In the genomic region with DNA sequence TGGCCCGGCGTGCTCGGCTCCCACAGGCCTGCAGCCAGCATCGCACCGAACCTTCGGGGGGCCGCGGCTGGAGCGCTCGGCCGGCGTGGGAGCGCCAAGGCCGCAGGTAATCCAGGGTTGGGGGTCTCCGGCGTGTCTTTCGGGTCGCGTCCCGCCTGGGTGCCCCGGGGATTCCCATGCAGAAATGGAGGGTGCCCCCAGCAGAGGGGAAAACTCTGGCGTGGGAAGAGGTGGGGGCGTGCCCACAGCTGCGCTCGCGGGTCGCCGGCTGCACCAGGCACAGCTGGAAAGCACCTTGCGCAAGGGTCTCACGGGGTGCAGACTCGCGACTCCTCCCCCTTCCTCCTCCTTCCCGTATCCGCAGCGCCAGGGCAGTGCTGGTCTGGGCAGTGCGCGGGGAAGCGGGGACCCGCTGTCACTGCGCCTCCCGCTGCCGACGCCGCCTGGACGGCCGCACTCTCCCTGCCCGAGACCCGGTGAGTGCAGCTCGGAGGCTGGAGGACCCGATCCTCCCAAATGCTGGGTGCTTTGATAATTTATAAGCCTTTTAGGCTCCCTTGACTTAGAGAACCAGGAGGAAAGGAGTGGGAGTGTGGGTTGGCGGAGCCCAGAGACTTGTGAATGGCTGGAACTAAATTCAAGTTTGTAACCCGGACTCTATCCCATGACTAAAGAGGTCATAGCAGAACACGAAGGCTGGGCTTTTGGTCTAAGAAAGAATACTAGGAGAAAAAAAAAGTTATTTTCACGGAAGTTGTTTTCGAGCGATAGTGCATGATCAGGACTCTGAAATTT, we compare ENCODE assay signal across 8 cellular contexts. TPM values are rescaled to one million over a fixed set of nuclear protein-coding genes. Genes with fewer than 3 reads are reported as not detected.
DNase-seq lines count a peak whose midpoint lies in the region; ATAC-seq and TF ChIP-seq lines count a peak whose summit lies in the region.

No MANE protein-coding gene starts in this region.

- no peaks in the 10 kb centered on the region for H3K9me2 ChIP-seq in SK-N-SH

- TF ChIP-seq RAD21 in SK-N-SH (IDR thresholded peaks at IDR 0.05; ENCODE audit: low read length), result no peak

- no peak overlapping the region for H4K12ac ChIP-seq in trophoblast cell (ENCODE audit: low read depth, low read length)

- 7% methylated on average over 27 of the region's 56 CpGs for WGBS in SK-N-SH (ENCODE audit: low lambda C conversion rate)
- WGBS in trophoblast cell (ENCODE audit: extremely low coverage, insufficient coverage, insufficient read length), result no CpG with 5 or more reads among the region's 56 CpGs

- no peaks in the 10 kb centered on the region for H4K20me1 ChIP-seq in SK-N-SH (ENCODE audit: insufficient read depth)

- peak overlapping the region; percentile 26 for H3K4ac ChIP-seq in trophoblast cell (ENCODE audit: low read depth, low read length)

- H3K4me1 ChIP-seq in SK-N-SH (ENCODE audit: control insufficient read depth in 1 of 2, insufficient read depth in 2 of 2, low read depth in 1 of 2, low read length in 1 of 2), result peaks cover 22 to 26% of the 10 kb centered on the region in 2 experiments; a peak in 3 of 4 replicates
- peaks cover 33% of the 10 kb centered on the region for H3K4me1 ChIP-seq in cardiac muscle cell (ENCODE audit: low read depth)
- peaks cover 12 to 16% of the 10 kb centered on the region in 2 experiments for H3K4me1 ChIP-seq in trophoblast cell (ENCODE audit: control insufficient read depth in 1 of 2, insufficient read depth in 2 of 2, low read length in 2 of 2)

- peak overlapping the region; percentile 84 for H2AFZ ChIP-seq in SK-N-SH (ENCODE audit: low read depth)
- peak overlapping the region; percentile 66 for H2AFZ ChIP-seq in trophoblast cell (ENCODE audit: insufficient read depth, low read length, poor library complexity)

- H3K9me3 ChIP-seq in SK-N-SH (no peaks in the 10 kb centered on the region), cardiac muscle cell (ENCODE audit: low read depth) (no peaks in the 10 kb centered on the region), trophoblast cell (ENCODE audit: insufficient read depth, low read depth, low read length) (no peaks in the 10 kb centered on the region)

- H3K14ac ChIP-seq in trophoblast cell (ENCODE audit: low read length), result peak overlapping the region; percentile 65

- no peaks in the 10 kb centered on the region for H3K27me3 ChIP-seq in SK-N-SH (ENCODE audit: insufficient read depth)
- H3K27me3 ChIP-seq in cardiac muscle cell, result no peaks in the 10 kb centered on the region
- no peaks in the 10 kb centered on the region for H3K27me3 ChIP-seq in trophoblast cell (ENCODE audit: insufficient read depth, low read length)

- no peak for TF ChIP-seq CTCF in C4-2B (conservative IDR thresholded peaks at IDR 0.05)
- no peak for TF ChIP-seq CTCF in SK-N-SH (IDR thresholded peaks at IDR 0.05)
- no peak for TF ChIP-seq CTCF in cardiac muscle cell (IDR thresholded peaks at IDR 0.05; ENCODE audit: low read depth, low read length)

- peak overlapping the region; percentile 88 for H2BK5ac ChIP-seq in trophoblast cell (ENCODE audit: low read depth, low read length, poor library complexity)

- H2AK5ac ChIP-seq in trophoblast cell (ENCODE audit: low read length), result peak overlapping the region; percentile 47

- H3F3A ChIP-seq in SK-N-SH (replicated peaks; ENCODE audit: insufficient read depth), result peaks cover 23% of the 10 kb centered on the region

- POLR2A ChIA-PET in SK-N-SH (lab: Yijun Ruan, JAX), result interaction anchor here (0.6 to 1.0 kb wide), 3 partner anchors 9 to 92 kb away, joined by 3 to 4 read pairs (median 3); no protein-coding TSS in a partner anchor

- H3K4me3 ChIP-seq in SK-N-SH (ENCODE audit: low read depth in 2 of 2, low read length in 1 of 2) (peak overlapping the region; percentile 84 to 94), cardiac muscle cell (peak overlapping the region; percentile 59), trophoblast cell (ENCODE audit: low read depth, low read length) (peak overlapping the region; percentile 89)

- peak overlapping the region; percentile 92 for H3K4me2 ChIP-seq in SK-N-SH
- H3K4me2 ChIP-seq in trophoblast cell (ENCODE audit: low read length), result peak overlapping the region; percentile 86

- DNase-seq in SK-N-SH (peak; percentile 81), cardiac muscle cell (ENCODE audit: low read depth in 1 of 2, low spot score in 1 of 2) (peak; percentile 79 to 94), trophoblast cell (peak; percentile 86 to 87), NCI-H446 (lab: John Stamatoyannopoulos, UW) (no peak)
- DNase-seq in activated naive CD8-positive, alpha-beta T cell treated with anti-CD3 and anti-CD28 coated beads, Interleukin-2, amount 50 U/mL, for 16 hours (ENCODE audit: low read depth, low spot score), result peak; percentile 14

- H3K36me3 ChIP-seq in SK-N-SH (replicated peaks in 1 of 2; ENCODE audit: control insufficient read depth in 1 of 2, insufficient read depth in 2 of 2, low read length in 1 of 2) (peaks cover 0 to 6% of the 10 kb centered on the region in 2 experiments), cardiac muscle cell (no peaks in the 10 kb centered on the region), trophoblast cell (ENCODE audit: control insufficient read depth in 1 of 2, insufficient read depth in 2 of 2, low read length in 2 of 2) (peaks cover 0 to 5% of the 10 kb centered on the region in 2 experiments)

- peak overlapping the region; percentile 98 for H3K9ac ChIP-seq in SK-N-SH
- peak overlapping the region; percentile 78 for H3K9ac ChIP-seq in trophoblast cell (ENCODE audit: low read length)

- H3K18ac ChIP-seq in trophoblast cell (ENCODE audit: low read length), result peak overlapping the region; percentile 78

- H3K79me2 ChIP-seq in SK-N-SH (ENCODE audit: insufficient read depth) (peaks cover 23% of the 10 kb centered on the region), trophoblast cell (ENCODE audit: control insufficient read depth, insufficient read depth, low read length, poor library complexity) (peaks cover 13% of the 10 kb centered on the region)

- H3K27ac ChIP-seq in C4-2B (peak overlapping the region; percentile 88), SK-N-SH (ENCODE audit: low read depth in 2 of 2, low read length in 1 of 2) (peak overlapping the region; percentile 82 to 94), cardiac muscle cell (peak overlapping the region; percentile 98), trophoblast cell (ENCODE audit: low read depth, low read length) (peak overlapping the region; percentile 96)

- H3K23ac ChIP-seq in trophoblast cell (ENCODE audit: low read length), result no peak overlapping the region

- H2BK120ac ChIP-seq in trophoblast cell (ENCODE audit: insufficient read depth, low read length, poor library complexity), result peak overlapping the region; percentile 65

- CTCF ChIA-PET in SK-N-SH (lab: Yijun Ruan, JAX), result interaction anchor here (0.9 to 1.1 kb wide), 2 partner anchors 10 to 157 kb away, joined by 3 read pairs; no protein-coding TSS in a partner anchor

- peak overlapping the region; percentile 89 for H4K91ac ChIP-seq in trophoblast cell (ENCODE audit: low read depth, low read length)

- peak overlapping the region; percentile 63 for H4K8ac ChIP-seq in trophoblast cell (ENCODE audit: low read depth, low read length)

- H2BK12ac ChIP-seq in trophoblast cell (ENCODE audit: low read length), result no peak overlapping the region

- H3K79me1 ChIP-seq in trophoblast cell (ENCODE audit: low read length), result peaks cover 30% of the 10 kb centered on the region

- TF ChIP-seq EP300 in SK-N-SH (IDR thresholded peaks at IDR 0.05; ENCODE audit: borderline replicate concordance in 1 of 2, low read depth in 1 of 2, low read length in 1 of 2), result no peak

- ATAC-seq in GM19351 (IDR thresholded peaks at IDR 0.05; ENCODE audit: unreplicated experiment) (peak; percentile 43), HG03457 (IDR thresholded peaks at IDR 0.05; ENCODE audit: unreplicated experiment) (peak; percentile 41)

TF ChIP-seq in SK-N-SH, 30 proteins besides CTCF, POLR2A, EP300 and RAD21:
- TF ChIP-seq TEAD4 (IDR thresholded peaks at IDR 0.05; ENCODE audit: borderline replicate concordance, insufficient read depth), result no peak
- TF ChIP-seq YY1 (IDR thresholded peaks at IDR 0.05; ENCODE audit: low read depth), result peak; percentile 33; the same call in 1 of the 2 replicates
- no peak for TF ChIP-seq GATA2 (CRISPR knock-in tag; IDR thresholded peaks at IDR 0.05)
- no peak for TF ChIP-seq EZH2phosphoT487 (IDR thresholded peaks at IDR 0.05; ENCODE audit: borderline replicate concordance, low read depth)
- TF ChIP-seq RXRA (IDR thresholded peaks at IDR 0.05; ENCODE audit: borderline replicate concordance, low read depth), result no peak
- TF ChIP-seq, protein P1, sequence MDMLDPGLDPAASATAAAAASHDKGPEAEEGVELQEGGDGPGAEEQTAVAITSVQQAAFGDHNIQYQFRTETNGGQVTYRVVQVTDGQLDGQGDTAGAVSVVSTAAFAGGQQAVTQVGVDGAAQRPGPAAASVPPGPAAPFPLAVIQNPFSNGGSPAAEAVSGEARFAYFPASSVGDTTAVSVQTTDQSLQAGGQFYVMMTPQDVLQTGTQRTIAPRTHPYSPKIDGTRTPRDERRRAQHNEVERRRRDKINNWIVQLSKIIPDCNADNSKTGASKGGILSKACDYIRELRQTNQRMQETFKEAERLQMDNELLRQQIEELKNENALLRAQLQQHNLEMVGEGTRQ (IDR thresholded peaks at IDR 0.05; ENCODE audit: borderline replicate concordance, low read depth, low read length), result no peak
- no peak for TF ChIP-seq SIN3A (IDR thresholded peaks at IDR 0.05; ENCODE audit: borderline replicate concordance, low read depth, low read length)

RNA-seq across cellular contexts. Expression of a gene that starts 0.5 kb away (rescaled TPM):
- 3.7 and 6.0 TPM in 2 replicates for polyA plus RNA-seq in SK-N-SH (2012; rRNA removed)
- 3.9 and 4.4 TPM in 2 replicates for polyA plus RNA-seq in SK-N-SH (2012; cell fraction: cytosol; rRNA removed)
- polyA plus RNA-seq in SK-N-SH (2012; cell fraction: nucleus; rRNA removed), result 10.2 and 18.1 TPM in 2 replicates
- 5.5 and 5.8 TPM in 2 replicates for total RNA-seq in cardiac muscle cell
- 6.7 and 7.8 TPM in 2 replicates for polyA plus RNA-seq in cardiac muscle cell
- polyA plus RNA-seq in trophoblast cell (2013), result 42.6 and 49.1 TPM in 2 replicates

Comparison
In these comparisons a context has a peak if more than half of its experiments do, and no peak if none do; other contexts are left out.
1. DNase-seq: peak in SK-N-SH (single experiment), activated naive CD8-positive, alpha-beta T cell treated with anti-CD3 and anti-CD28 coated beads, Interleukin-2, amount 50 U/mL, for 16 hours (single experiment), cardiac muscle cell (2 of 2) and trophoblast cell (2 of 2); none in NCI-H446 (0 of 2).
2. Peak in every context shown above with its lines, with median percentiles within 50 percentile points of each other: H3K27ac ChIP-seq and H3K4me3 ChIP-seq.